In genomic region chr5:147898875-147899401, GRCh38 we compare ENCODE assay signal across 27 cellular contexts. TPM values are rescaled to one million over a fixed set of nuclear protein-coding genes. Genes with fewer than 3 reads are reported as not detected.
DNase-seq lines count a peak whose midpoint lies in the region; ATAC-seq and TF ChIP-seq lines count a peak whose summit lies in the region.
"Had no signal": no experiment of that assay in that cellular context is flagged by ENCODE, and none has a peak within 500 bp of the region (broad histone marks: within the 10 kb centered on the region; RNA-seq: fewer than 3 reads in every experiment).

No MANE protein-coding gene starts in this region.

- DNase-seq in EH (ENCODE audit: low read depth) (peak; percentile 18), PC-9 (peak in 1 of 2 experiments; percentile 74), epithelial cell of esophagus (ENCODE audit: low read depth) (peak; percentile 69), suprapubic skin (ENCODE audit: low spot score in 2 of 2) (no peak), GDM1 (lab: John Stamatoyannopoulos, UW) (no peak), NCI-H748 treated with DMSO at 0.1 percent for 48 hours (lab: John Stamatoyannopoulos, UW) (no peak)
- DNase-seq in stimulated activated effector memory CD8-positive, alpha-beta T cell treated with anti-CD3 and anti-CD28 coated beads, Interleukin-12 subunit alpha, Interleukin-12 subunit beta, amount 100 ng/mL, for 72 hours (ENCODE audit: low spot score in 2 of 2), result no peak
- DNase-seq: activated CD4-positive, alpha-beta T cell treated with anti-CD3 and anti-CD28 coated beads for 48 hours; CD8-positive, alpha-beta memory T cell; cortex of kidney; DMS79 treated with DMSO at 0.1 percent for 48 hours; foreskin fibroblast; islet precursor cell; NCI-H1105 treated with DMSO at 0.1 percent for 48 hours; NCI-H446 treated with DMSO at 0.1 percent for 48 hours; occipital lobe; retina; stimulated activated CD4-positive, alpha-beta T cell treated with anti-CD3 and anti-CD28 coated beads, Interleukin-12 subunit alpha, Interleukin-12 subunit beta, amount 100 ng/mL, for 4 hours; stimulated activated CD8-positive, alpha-beta memory T cell treated with anti-CD3 and anti-CD28 coated beads, Interleukin-4, amount 100 ng/mL, for 48 hours had no signal

- H3K4me1 ChIP-seq in PC-9 (replicated peaks; ENCODE audit: insufficient read depth), result peaks cover 50% of the 10 kb centered on the region
- peaks cover 8% of the 10 kb centered on the region for H3K4me1 ChIP-seq in suprapubic skin

- ATAC-seq in stimulated activated effector memory CD8-positive, alpha-beta T cell treated with anti-CD3 and anti-CD28 coated beads, Interleukin-12 subunit alpha, Interleukin-12 subunit beta, amount 100 ng/mL, for 72 hours, result no peak
- ATAC-seq: activated T-helper 17 cell treated with anti-CD3 and anti-CD28 coated beads, Interleukin-2, amount 50 U/mL, for 72 hours; Right ventricle myocardium inferior had no signal

- H3K9me2 ChIP-seq in PC-9 (ENCODE audit: insufficient read depth), result no peaks in the 10 kb centered on the region

- H3K36me3 ChIP-seq in PC-9 (ENCODE audit: low read depth) (0 out of 2 replicates have a peak, but pooled peaks cover 9% of the 10 kb centered on the region), suprapubic skin (no peaks in the 10 kb centered on the region)

- 85% methylated on average over 3 of the region's 3 CpGs for WGBS in suprapubic skin

- H3K9me3 ChIP-seq in PC-9 (ENCODE audit: insufficient read depth, low read depth) (peaks cover 13% of the 10 kb centered on the region), suprapubic skin (no peaks in the 10 kb centered on the region)

- H3K79me2 ChIP-seq in PC-9 (ENCODE audit: low read depth), result no peaks in the 10 kb centered on the region
- H3K79me2 ChIP-seq: hepatocyte had no signal

- no peaks in the 10 kb centered on the region for H3K4me1 Mint-ChIP-seq in stimulated activated effector memory CD8-positive, alpha-beta T cell treated with anti-CD3 and anti-CD28 coated beads, Interleukin-12 subunit alpha, Interleukin-12 subunit beta, amount 100 ng/mL, for 72 hours
- H3K4me1 Mint-ChIP-seq: activated T-helper 17 cell treated with anti-CD3 and anti-CD28 coated beads, Interleukin-2, amount 50 U/mL, for 72 hours; CD8-positive, alpha-beta memory T cell had no signal

- no peak overlapping the region for H3K27ac Mint-ChIP-seq in stimulated activated effector memory CD8-positive, alpha-beta T cell treated with anti-CD3 and anti-CD28 coated beads, Interleukin-12 subunit alpha, Interleukin-12 subunit beta, amount 100 ng/mL, for 72 hours
- H3K27ac Mint-ChIP-seq: activated naive CD8-positive, alpha-beta T cell; activated T-helper 17 cell treated with anti-CD3 and anti-CD28 coated beads, Interleukin-2, amount 50 U/mL, for 72 hours had no signal

- peaks cover 20% of the 10 kb centered on the region; the same call in 1 of the 2 replicates for H3F3A ChIP-seq in PC-9 (ENCODE audit: insufficient read depth, low read depth)

- no peak overlapping the region for H3K4me3 Mint-ChIP-seq in stimulated activated effector memory CD8-positive, alpha-beta T cell treated with anti-CD3 and anti-CD28 coated beads, Interleukin-12 subunit alpha, Interleukin-12 subunit beta, amount 100 ng/mL, for 72 hours
- H3K4me3 Mint-ChIP-seq: activated naive CD8-positive, alpha-beta T cell; activated T-helper 17 cell treated with anti-CD3 and anti-CD28 coated beads, Interleukin-2, amount 50 U/mL, for 72 hours; CD8-positive, alpha-beta memory T cell had no signal

- TF ChIP-seq EP300 in suprapubic skin (IDR thresholded peaks at IDR 0.05), result no peak

- peak overlapping the region; percentile 18 for H3K4me2 ChIP-seq in PC-9
- H3K4me2 ChIP-seq: hepatocyte had no signal

- no peak overlapping the region for H3K4me3 ChIP-seq in PC-9
- no peak overlapping the region for H3K4me3 ChIP-seq in epithelial cell of esophagus (ENCODE audit: low read length)
- H3K4me3 ChIP-seq in suprapubic skin, result no peak overlapping the region
- H3K4me3 ChIP-seq: hepatocyte had no signal

- CTCF ChIA-PET in PC-9 (lab: Charles Lee), result no interaction called here

- TF ChIP-seq CTCF in PC-9 (conservative IDR thresholded peaks at IDR 0.05) (no peak), epithelial cell of esophagus (IDR thresholded peaks at IDR 0.05; ENCODE audit: insufficient read depth, low read depth, low read length, missing control alignments) (no peak), suprapubic skin (IDR thresholded peaks at IDR 0.05) (no peak)

- no peaks in the 10 kb centered on the region for H4K20me1 ChIP-seq in PC-9 (ENCODE audit: insufficient read depth)

- peak overlapping the region; percentile 19; the same call in 1 of the 2 replicates for H2AFZ ChIP-seq in PC-9
- H2AFZ ChIP-seq: hepatocyte had no signal

- H3K27me3 ChIP-seq in PC-9 (ENCODE audit: insufficient read depth, low read depth), result no peaks in the 10 kb centered on the region
- no peaks in the 10 kb centered on the region for H3K27me3 ChIP-seq in suprapubic skin
- H3K27me3 ChIP-seq: hepatocyte had no signal

- BruUV-seq in PC-9 (replicated peaks; lab: Mats Ljungman, UMichigan), result no TSS peak

- H3K9me3 Mint-ChIP-seq in stimulated activated effector memory CD8-positive, alpha-beta T cell treated with anti-CD3 and anti-CD28 coated beads, Interleukin-12 subunit alpha, Interleukin-12 subunit beta, amount 100 ng/mL, for 72 hours, result no peaks in the 10 kb centered on the region
- H3K9me3 Mint-ChIP-seq: activated T-helper 17 cell treated with anti-CD3 and anti-CD28 coated beads, Interleukin-2, amount 50 U/mL, for 72 hours; CD8-positive, alpha-beta memory T cell had no signal

- no peak for TF ChIP-seq POLR2A in suprapubic skin (IDR thresholded peaks at IDR 0.05)

- H3K27ac ChIP-seq in PC-9 (peak overlapping the region; percentile 92), suprapubic skin (peak overlapping the region; percentile 39)
- H3K27ac ChIP-seq: hepatocyte had no signal

- intact Hi-C loops in PC-9 (cut with micrococcal nuclease; ENCODE audit: unreplicated experiment), result no loop called here

- POLR2A ChIA-PET in PC-9 (lab: Charles Lee; ENCODE audit: unreplicated experiment), result no interaction called here

- no peaks in the 10 kb centered on the region for H3K36me3 Mint-ChIP-seq in stimulated activated effector memory CD8-positive, alpha-beta T cell treated with anti-CD3 and anti-CD28 coated beads, Interleukin-12 subunit alpha, Interleukin-12 subunit beta, amount 100 ng/mL, for 72 hours
- H3K36me3 Mint-ChIP-seq: activated naive CD8-positive, alpha-beta T cell; CD8-positive, alpha-beta memory T cell had no signal

RNA-seq across cellular contexts. Expression of gene C5orf46, which starts 7.4 kb away (rescaled TPM):
- total RNA-seq in PC-9 (2021) (1.0 TPM in 1 of 2 replicates, not detected in the other), suprapubic skin (100 to 1,000 TPM in 2 of 4 donors, 10 to 100 TPM in 2; 28.2 to 130 (median 86.4) TPM)
- total RNA-seq: activated T-helper 17 cell treated with anti-CD3 and anti-CD28 coated beads, Interleukin-2, amount 50 U/mL, for 72 hours; CD8-positive, alpha-beta memory T cell; hepatocyte; lung microvascular endothelial cell; occipital lobe; subcutaneous adipose tissue; T-helper 1 cell treated with Interleukin-12 subunit alpha and Interleukin-12 subunit beta and Interleukin-4 antibody, amounts not matched to agents 30 ng/mL and 1 ng/mL, for 36 hours had no signal

RNA-seq across cellular contexts. Expression of gene SCGB3A2, which starts 20.4 kb away (rescaled TPM):
- total RNA-seq in PC-9 (2021) (not detected in 2 replicates), suprapubic skin (not detected)
- total RNA-seq: activated T-helper 17 cell treated with anti-CD3 and anti-CD28 coated beads, Interleukin-2, amount 50 U/mL, for 72 hours; CD8-positive, alpha-beta memory T cell; H4; lung microvascular endothelial cell; occipital lobe; Right ventricle myocardium inferior; subcutaneous adipose tissue; T-helper 1 cell treated with Interleukin-12 subunit alpha and Interleukin-12 subunit beta and Interleukin-4 antibody, amounts not matched to agents 30 ng/mL and 1 ng/mL, for 36 hours had no signal

Comparison
In these comparisons a context has a peak if more than half of its experiments do, and no peak if none do; other contexts are left out.
1. DNase-seq: peak in EH (single experiment) and epithelial cell of esophagus (single experiment); none in suprapubic skin (0 of 2), GDM1 (single experiment), stimulated activated effector memory CD8-positive, alpha-beta T cell treated with anti-CD3 and anti-CD28 coated beads, Interleukin-12 subunit alpha, Interleukin-12 subunit beta, amount 100 ng/mL, for 72 hours (0 of 2) and NCI-H748 treated with DMSO at 0.1 percent for 48 hours (single experiment).
2. RNA of gene C5orf46, which starts 7.4 kb away (total RNA-seq): 28.2 to 130 TPM in suprapubic skin; 1.0 TPM in PC-9; every median in the first group is over 10 times any median in the second.